Comparison of ENCODE assay signal across 8 cellular contexts in genomic region chr14:61889914-61890351, GRCh38.
DNase-seq lines count a peak whose midpoint lies in the region; ATAC-seq and TF ChIP-seq lines count a peak whose summit lies in the region.

No MANE protein-coding gene starts in this region.

- no peaks in the 10 kb centered on the region for H3K4me1 ChIP-seq in mesenchymal stem cell (ENCODE audit: control insufficient read depth, insufficient read depth, low read depth, low read length)

- no peak overlapping the region for H4K91ac ChIP-seq in mesenchymal stem cell (ENCODE audit: low read length)

- no peak overlapping the region for H3K18ac ChIP-seq in mesenchymal stem cell (ENCODE audit: low read depth in 1 of 2, low read length in 2 of 2)

- H3K9me3 ChIP-seq in mesenchymal stem cell (ENCODE audit: control insufficient read depth, low read length), result no peaks in the 10 kb centered on the region

- H3K27me3 ChIP-seq in H7 (ENCODE audit: control insufficient read depth, insufficient read depth, low read length) (no peaks in the 10 kb centered on the region), mesenchymal stem cell (ENCODE audit: control insufficient read depth in 1 of 2, insufficient read depth in 1 of 2, low read length in 2 of 2) (peaks cover 7 to 17% of the 10 kb centered on the region in 2 experiments)

- H3K14ac ChIP-seq in mesenchymal stem cell (ENCODE audit: low read length in 2 of 2), result no peak overlapping the region

- H3K4me2 ChIP-seq in mesenchymal stem cell (ENCODE audit: low read length, poor library complexity, severe bottlenecking), result no peak overlapping the region

- H3K79me1 ChIP-seq in mesenchymal stem cell (replicated peaks; ENCODE audit: low read length, poor library complexity, severe bottlenecking), result no peaks in the 10 kb centered on the region

- peak overlapping the region; percentile 89 for H3K27ac Mint-ChIP-seq in activated CD4-positive, alpha-beta T cell treated with anti-CD3 and anti-CD28 coated beads, Interleukin-2, amount 10 ng/mL, durations not matched to agents 7 days and 5 days
- no peak overlapping the region for H3K27ac Mint-ChIP-seq in HFFc6

- H2BK12ac ChIP-seq in mesenchymal stem cell (ENCODE audit: low read length in 2 of 2), result no peak overlapping the region

- peak; percentile 14 for DNase-seq in activated T-cell treated with anti-CD3 and anti-CD28 coated beads for 24 hours (ENCODE audit: low read depth)
- DNase-seq in activated T-cell treated with anti-CD3 and anti-CD28 coated beads for 4 hours, result no peak
- DNase-seq in activated CD4-positive, alpha-beta T cell treated with anti-CD3 and anti-CD28 coated beads, Interleukin-2, amount 10 ng/mL, durations not matched to agents 7 days and 5 days, result peak; percentile 51
- DNase-seq in stimulated activated CD4-positive, alpha-beta T cell treated with anti-CD3 and anti-CD28 coated beads, Interleukin-1b, Interleukin-23, amount 100 ng/mL, for 4 hours (ENCODE audit: low read depth in 2 of 2), result peak; percentile 1 to 5
- no peak for DNase-seq in H7
- DNase-seq in mesenchymal stem cell, result no peak
- no peak for DNase-seq in HFFc6

- peaks cover 7% of the 10 kb centered on the region for H3K9me3 Mint-ChIP-seq in activated CD4-positive, alpha-beta T cell treated with anti-CD3 and anti-CD28 coated beads, Interleukin-2, amount 10 ng/mL, durations not matched to agents 7 days and 5 days
- no peaks in the 10 kb centered on the region for H3K9me3 Mint-ChIP-seq in HFFc6

- H2BK15ac ChIP-seq in mesenchymal stem cell (ENCODE audit: low read depth, poor library complexity, severe bottlenecking), result no peak overlapping the region

- peak; percentile 99 for ATAC-seq in HG03135 (IDR thresholded peaks at IDR 0.05; ENCODE audit: unreplicated experiment)

- 59% methylated on average over 4 of the region's 4 CpGs for WGBS in mesenchymal stem cell

- H3K27ac ChIP-seq in mesenchymal stem cell (ENCODE audit: low read length, poor library complexity, severe bottlenecking), result no peak overlapping the region

- H2BK120ac ChIP-seq in mesenchymal stem cell (ENCODE audit: low read depth, low read length), result no peak overlapping the region

- H3K9ac ChIP-seq in mesenchymal stem cell (ENCODE audit: low read length), result no peak overlapping the region

- H3K27me3 Mint-ChIP-seq in activated CD4-positive, alpha-beta T cell treated with anti-CD3 and anti-CD28 coated beads, Interleukin-2, amount 10 ng/mL, durations not matched to agents 7 days and 5 days, result peaks cover 23% of the 10 kb centered on the region
- H3K27me3 Mint-ChIP-seq in HFFc6 (ENCODE audit: insufficient read depth), result peaks cover 18% of the 10 kb centered on the region; the same call in 1 of the 2 replicates

- H2BK5ac ChIP-seq in mesenchymal stem cell (ENCODE audit: low read depth, low read length, poor library complexity, severe bottlenecking), result no peak overlapping the region

- H4K8ac ChIP-seq in mesenchymal stem cell (ENCODE audit: low read length), result no peak overlapping the region

- peaks cover 7% of the 10 kb centered on the region for H3K36me3 Mint-ChIP-seq in activated CD4-positive, alpha-beta T cell treated with anti-CD3 and anti-CD28 coated beads, Interleukin-2, amount 10 ng/mL, durations not matched to agents 7 days and 5 days (ENCODE audit: low read depth)
- H3K36me3 Mint-ChIP-seq in HFFc6 (ENCODE audit: low read depth), result no peaks in the 10 kb centered on the region

- no peak overlapping the region for H3K23ac ChIP-seq in mesenchymal stem cell (ENCODE audit: low read length in 2 of 2)

- no peak overlapping the region for H3K4me3 ChIP-seq in H7 (ENCODE audit: insufficient read depth, low read depth, low read length)
- no peak overlapping the region for H3K4me3 ChIP-seq in mesenchymal stem cell (ENCODE audit: insufficient read depth in 1 of 2, low read depth in 1 of 2, low read length in 2 of 2)

- H2AFZ ChIP-seq in mesenchymal stem cell (ENCODE audit: low read depth, low read length), result no peak overlapping the region

- CTCF ChIA-PET in activated CD4-positive, alpha-beta T cell treated with anti-CD3 and anti-CD28 coated beads, Interleukin-2, amount 10 ng/mL, durations not matched to agents 7 days and 5 days (lab: Charles Lee), result no interaction called here

- TF ChIP-seq CTCF in HFFc6 (IDR thresholded peaks at IDR 0.05), result no peak

- H3K4me1 Mint-ChIP-seq in activated CD4-positive, alpha-beta T cell treated with anti-CD3 and anti-CD28 coated beads, Interleukin-2, amount 10 ng/mL, durations not matched to agents 7 days and 5 days, result peaks cover 27% of the 10 kb centered on the region
- peaks cover 18% of the 10 kb centered on the region for H3K4me1 Mint-ChIP-seq in HFFc6 (ENCODE audit: low read depth)

- no peak overlapping the region for H3K4ac ChIP-seq in mesenchymal stem cell (ENCODE audit: low read depth in 1 of 2, low read length in 2 of 2)

- H3K4me3 Mint-ChIP-seq in activated CD4-positive, alpha-beta T cell treated with anti-CD3 and anti-CD28 coated beads, Interleukin-2, amount 10 ng/mL, durations not matched to agents 7 days and 5 days, result peak overlapping the region; percentile 14
- H3K4me3 Mint-ChIP-seq in HFFc6, result no peak overlapping the region

- POLR2A ChIA-PET in activated CD4-positive, alpha-beta T cell treated with anti-CD3 and anti-CD28 coated beads, Interleukin-2, amount 10 ng/mL, durations not matched to agents 7 days and 5 days (lab: Charles Lee), result no interaction called here

- H3K36me3 ChIP-seq in H7 (replicated peaks; ENCODE audit: control insufficient read depth, insufficient read depth, low read length) (no peaks in the 10 kb centered on the region), mesenchymal stem cell (ENCODE audit: control insufficient read depth in 1 of 2, insufficient read depth in 2 of 2, low read depth in 1 of 2, low read length in 2 of 2) (no peaks in the 10 kb centered on the region)

- H2AK5ac ChIP-seq in mesenchymal stem cell (ENCODE audit: low read length, severe bottlenecking), result no peak overlapping the region

Comparison
In these comparisons a context has a peak if more than half of its experiments do, and no peak if none do; other contexts are left out.
1. DNase-seq: peak in activated T-cell treated with anti-CD3 and anti-CD28 coated beads for 24 hours (single experiment), activated CD4-positive, alpha-beta T cell treated with anti-CD3 and anti-CD28 coated beads, Interleukin-2, amount 10 ng/mL, durations not matched to agents 7 days and 5 days (single experiment) and stimulated activated CD4-positive, alpha-beta T cell treated with anti-CD3 and anti-CD28 coated beads, Interleukin-1b, Interleukin-23, amount 100 ng/mL, for 4 hours (2 of 2); none in activated T-cell treated with anti-CD3 and anti-CD28 coated beads for 4 hours (single experiment), H7 (single experiment), mesenchymal stem cell (single experiment) and HFFc6 (single experiment).